Comparison of ENCODE assay signal across 11 cellular contexts in the genomic region with DNA sequence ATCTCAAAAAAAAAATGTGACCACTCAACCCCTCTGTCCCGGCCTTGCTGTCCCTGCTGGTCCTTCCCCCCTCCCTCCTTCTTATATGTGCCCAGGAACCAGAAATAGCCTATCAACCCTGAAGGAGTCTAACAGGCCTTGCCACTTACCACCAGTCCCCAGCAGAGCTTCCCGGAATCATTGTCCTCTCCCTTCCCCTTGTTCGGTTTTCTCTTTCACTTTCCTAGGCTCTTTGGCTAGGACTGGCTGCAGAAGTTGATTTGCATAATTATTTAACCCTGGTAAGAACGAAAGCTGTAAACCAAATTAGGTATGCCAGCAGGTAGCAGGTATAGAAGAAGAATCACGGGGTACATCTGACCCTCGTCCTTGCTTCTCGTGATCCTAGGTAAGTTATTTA.
DNase-seq lines count a peak whose midpoint lies in the region; ATAC-seq and TF ChIP-seq lines count a peak whose summit lies in the region.
"Had no signal": no experiment of that assay in that cellular context is flagged by ENCODE, and none has a peak within 500 bp of the region (broad histone marks: within the 10 kb centered on the region; RNA-seq: fewer than 3 reads in every experiment).

No MANE protein-coding gene starts in this region.

- TF ChIP-seq CTCF in C4-2B (conservative IDR thresholded peaks at IDR 0.05) = no peak

- DNase-seq in NCI-H526 (lab: John Stamatoyannopoulos, UW) (peak; percentile 53 to 78), NCI-H1417 treated with DMSO at 0.1 percent for 48 hours (lab: John Stamatoyannopoulos, UW) (no peak), NCI-H2171 treated with DMSO at 0.1 percent for 48 hours (lab: John Stamatoyannopoulos, UW) (no peak), AG08396 (ENCODE audit: low spot score) (no peak)
- DNase-seq in stimulated activated CD4-positive, alpha-beta T cell treated with anti-CD3 and anti-CD28 coated beads, Interleukin-2, amount 100 ng/mL, for 24 hours = no peak
- DNase-seq: NCI-H2227 treated with DMSO at 0.1 percent for 48 hours had no signal

- peak overlapping the region; percentile 90; the same call in 1 of the 2 replicates for H3K27ac ChIP-seq in C4-2B
- H3K27ac ChIP-seq: gastroesophageal sphincter had no signal

- ATAC-seq in GM19395 (IDR thresholded peaks at IDR 0.05; ENCODE audit: unreplicated experiment) (peak; percentile 93), HG02885 (IDR thresholded peaks at IDR 0.05; ENCODE audit: poor library complexity, unreplicated experiment) (peak; percentile 95)
- ATAC-seq: gastroesophageal sphincter; stimulated activated effector memory CD8-positive, alpha-beta T cell treated with anti-CD3 and anti-CD28 coated beads, Interleukin-12 subunit alpha, Interleukin-12 subunit beta, amount 100 ng/mL, for 72 hours had no signal

Comparison
In these comparisons a context has a peak if more than half of its experiments do, and no peak if none do; other contexts are left out.
1. DNase-seq: peak in NCI-H526 (2 of 2); none in stimulated activated CD4-positive, alpha-beta T cell treated with anti-CD3 and anti-CD28 coated beads, Interleukin-2, amount 100 ng/mL, for 24 hours (0 of 2), NCI-H1417 treated with DMSO at 0.1 percent for 48 hours (single experiment), NCI-H2171 treated with DMSO at 0.1 percent for 48 hours (single experiment) and AG08396 (single experiment).